Comparison of ENCODE assay signal across 21 cellular contexts in genomic region chr1:43893020-43893419, GRCh38. TPM values are rescaled to one million over a fixed set of nuclear protein-coding genes. Genes with fewer than 3 reads are reported as not detected.
A peak's percentile ranks its signal among the peaks of the same experiment; 100 is the strongest.
DNase-seq lines count a peak whose midpoint lies in the region; ATAC-seq and TF ChIP-seq lines count a peak whose summit lies in the region.
"Had no signal": no experiment of that assay in that cellular context is flagged by ENCODE, and none has a peak within 500 bp of the region (broad histone marks: within the 10 kb centered on the region; RNA-seq: fewer than 3 reads in every experiment).

No MANE protein-coding gene starts in this region.

- H3K4me3 ChIP-seq in left ventricle myocardium inferior (no peak overlapping the region), choroid plexus epithelial cell (ENCODE audit: low read depth, low read length) (no peak overlapping the region)
- H3K4me3 ChIP-seq: GM23338 had no signal

- peaks cover 18% of the 10 kb centered on the region for H3K4me1 ChIP-seq in left ventricle myocardium inferior
- H3K4me1 ChIP-seq: BE2C had no signal

- H3K9me3 ChIP-seq in left ventricle myocardium inferior (replicated peaks), result no peaks in the 10 kb centered on the region
- H3K9me3 ChIP-seq: BE2C had no signal

- DNase-seq in left ventricle myocardium superior (no peak), left ventricle myocardium inferior (no peak), choroid plexus epithelial cell (ENCODE audit: low read depth) (peak; percentile 11), myocyte (ENCODE audit: low read depth) (peak; percentile 90), NCI-H1694 (lab: John Stamatoyannopoulos, UW) (no peak), NCI-H1092 treated with DMSO at 0.1 percent for 48 hours (lab: John Stamatoyannopoulos, UW) (no peak), NCI-H2107 treated with DMSO at 0.1 percent for 48 hours (lab: John Stamatoyannopoulos, UW; ENCODE audit: unreplicated experiment) (no peak)
- DNase-seq: 8988T; BE2C; CD4-positive, alpha-beta memory T cell; DMS79; NCI-H1930; NCI-H2171; NCI-H446; NCI-H69; OCI-M1 had no signal

- ATAC-seq in left ventricle myocardium superior, result peak; percentile 43
- ATAC-seq in HG03565 (IDR thresholded peaks at IDR 0.05; ENCODE audit: unreplicated experiment), result no peak
- ATAC-seq: GM23338, HCT116 had no signal

- H3K36me3 ChIP-seq in left ventricle myocardium inferior, result peaks cover 11% of the 10 kb centered on the region
- H3K36me3 ChIP-seq: BE2C had no signal

- H3K27ac ChIP-seq in left ventricle myocardium inferior (replicated peaks), result no peak overlapping the region
- H3K27ac ChIP-seq: HL-60 had no signal

- intact Hi-C loops in left ventricle myocardium superior (cut with micrococcal nuclease), result no loop called here
- intact Hi-C loops in left ventricle myocardium inferior (cut with micrococcal nuclease), result no loop called here

- no peaks in the 10 kb centered on the region for H3K27me3 ChIP-seq in left ventricle myocardium inferior (ENCODE audit: low read depth)
- H3K27me3 ChIP-seq: BE2C had no signal

- no peak for TF ChIP-seq CTCF in left ventricle myocardium inferior (IDR thresholded peaks at IDR 0.05; ENCODE audit: borderline replicate concordance)
- TF ChIP-seq CTCF in choroid plexus epithelial cell (conservative IDR thresholded peaks at IDR 0.05; ENCODE audit: low read depth, low read length), result no peak

RNA-seq across cellular contexts. Expression of gene ARTN, which starts 40.6 kb away (rescaled TPM):
- total RNA-seq in left ventricle myocardium superior (not detected), left ventricle myocardium inferior (0.14 TPM), myocyte (0.80 and 6.9 TPM in 2 replicates)
- polyA plus RNA-seq in myocyte (2012), result 0.52 TPM
- total RNA-seq: G401 had no signal
- polyA plus RNA-seq: CD4-positive, alpha-beta memory T cell had no signal

RNA-seq across cellular contexts. Expression of gene IPO13, which starts 53.7 kb away (rescaled TPM):
- total RNA-seq in left ventricle myocardium superior, result 60.0 TPM
- total RNA-seq in left ventricle myocardium inferior, result 57.4 TPM
- 53.6 and 55.5 TPM in 2 replicates for total RNA-seq in myocyte
- 44.4 TPM for polyA plus RNA-seq in myocyte (2012)

Comparison
In these comparisons a context has a peak if more than half of its experiments do, and no peak if none do; other contexts are left out.
1. DNase-seq: peak in choroid plexus epithelial cell (single experiment) and myocyte (single experiment); none in left ventricle myocardium superior (single experiment), left ventricle myocardium inferior (single experiment), NCI-H1694 (single experiment), NCI-H1092 treated with DMSO at 0.1 percent for 48 hours (single experiment) and NCI-H2107 treated with DMSO at 0.1 percent for 48 hours (single experiment).